18 cellular contexts compared by ENCODE assay signal in the genomic region with DNA sequence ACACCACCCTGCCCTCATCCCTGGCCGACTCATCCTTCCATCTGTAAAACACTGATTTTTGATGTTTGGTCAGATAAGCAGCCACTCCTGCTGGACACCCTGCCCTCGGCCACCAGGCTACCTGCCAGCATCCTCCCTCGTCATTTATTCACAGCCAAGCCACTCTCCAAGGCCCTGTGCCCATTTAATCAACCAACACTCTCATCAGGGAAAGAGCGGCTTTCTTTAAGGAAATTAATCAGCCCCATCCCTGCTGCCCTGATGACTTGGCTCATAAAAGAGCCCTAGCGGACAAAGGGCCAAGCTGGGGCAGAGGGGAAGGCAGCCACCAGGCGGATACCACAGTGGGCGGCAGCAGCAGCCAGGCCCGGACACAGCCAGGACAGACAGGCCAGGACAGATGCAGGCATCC. TPM values are rescaled to one million over a fixed set of nuclear protein-coding genes. Genes with fewer than 3 reads are reported as not detected.
DNase-seq lines count a peak whose midpoint lies in the region; ATAC-seq and TF ChIP-seq lines count a peak whose summit lies in the region.
"Had no signal": no experiment of that assay in that cellular context is flagged by ENCODE, and none has a peak within 500 bp of the region (broad histone marks: within the 10 kb centered on the region; RNA-seq: fewer than 3 reads in every experiment).

No MANE protein-coding gene starts in this region.

- H3K36me3 Mint-ChIP-seq in nephron (ENCODE audit: low read depth) (peaks cover 66% of the 10 kb centered on the region), Calu3 (ENCODE audit: insufficient read depth, unreplicated experiment) (no peaks in the 10 kb centered on the region)
- H3K36me3 Mint-ChIP-seq in CD4-positive, alpha-beta memory T cell: no peaks in the 10 kb centered on the region

- no peaks in the 10 kb centered on the region for H3K27me3 Mint-ChIP-seq in nephron (ENCODE audit: low read depth)
- no peaks in the 10 kb centered on the region for H3K27me3 Mint-ChIP-seq in Calu3 (ENCODE audit: unreplicated experiment)
- peaks cover 4% of the 10 kb centered on the region in 2 donors for H3K27me3 Mint-ChIP-seq in CD4-positive, alpha-beta memory T cell

- H3K4me3 ChIP-seq in CD4-positive, alpha-beta memory T cell (ENCODE audit: low read length in 2 of 2): no peak overlapping the region
- H3K4me3 ChIP-seq: GM23248, K562, PC-9 had no signal

- POLR2A ChIA-PET in CD4-positive, alpha-beta memory T cell (lab: Charles Lee; ENCODE audit: partially characterized antibody): no interaction called here

- no peaks in the 10 kb centered on the region for H3K36me3 ChIP-seq in CD4-positive, alpha-beta memory T cell (ENCODE audit: insufficient read depth, low read length)

- no peaks in the 10 kb centered on the region for H3K9me3 ChIP-seq in CD4-positive, alpha-beta memory T cell (ENCODE audit: control insufficient read depth in 1 of 2, low read length in 2 of 2)

- intact Hi-C loops in Calu3 (cut with micrococcal nuclease; ENCODE audit: unreplicated experiment): no loop called here
- intact Hi-C loops in CD4-positive, alpha-beta memory T cell (cut with micrococcal nuclease): no loop called here

- no peak overlapping the region for H3K4me3 Mint-ChIP-seq in nephron
- H3K4me3 Mint-ChIP-seq in Calu3 (ENCODE audit: low read depth, unreplicated experiment): no peak overlapping the region
- no peak overlapping the region for H3K4me3 Mint-ChIP-seq in CD4-positive, alpha-beta memory T cell

- no peaks in the 10 kb centered on the region for H3K4me1 ChIP-seq in CD4-positive, alpha-beta memory T cell (ENCODE audit: insufficient read depth, low read length)

- peaks cover 25% of the 10 kb centered on the region for H3K4me1 Mint-ChIP-seq in nephron
- H3K4me1 Mint-ChIP-seq in Calu3 (ENCODE audit: low read depth, unreplicated experiment): no peaks in the 10 kb centered on the region
- no peaks in the 10 kb centered on the region for H3K4me1 Mint-ChIP-seq in CD4-positive, alpha-beta memory T cell
- H3K4me1 Mint-ChIP-seq: CD14-positive monocyte had no signal

- 0 out of 2 replicates have a peak, but pooled peaks have one; percentile 18 for TF ChIP-seq CTCF in LNCAP (IDR thresholded peaks at IDR 0.05)
- TF ChIP-seq CTCF in nephron (IDR thresholded peaks at IDR 0.05; ENCODE audit: unreplicated experiment in 3 of 3): no peak
- TF ChIP-seq CTCF in Calu3 (IDR thresholded peaks at IDR 0.05; ENCODE audit: unreplicated experiment): no peak

- ATAC-seq in GM19035 (IDR thresholded peaks at IDR 0.05; ENCODE audit: unreplicated experiment): no peak
- no peak for ATAC-seq in GM18520 (IDR thresholded peaks at IDR 0.05; ENCODE audit: unreplicated experiment)
- ATAC-seq: K562 had no signal

- H3K9me3 Mint-ChIP-seq in nephron: peaks cover 4% of the 10 kb centered on the region
- no peaks in the 10 kb centered on the region for H3K9me3 Mint-ChIP-seq in Calu3 (ENCODE audit: low read depth, unreplicated experiment)
- H3K9me3 Mint-ChIP-seq in CD4-positive, alpha-beta memory T cell: peaks cover 0 to 4% (median 0%) of the 10 kb centered on the region in 8 donors
- H3K9me3 Mint-ChIP-seq: CD14-positive monocyte had no signal

- H3K27ac Mint-ChIP-seq in nephron (peak overlapping the region; percentile 15 to 45 (median 34)), Calu3 (ENCODE audit: unreplicated experiment) (no peak overlapping the region)
- H3K27ac Mint-ChIP-seq in CD4-positive, alpha-beta memory T cell: no peak overlapping the region

- DNase-seq in Ammon's horn (ENCODE audit: low spot score) (peak; percentile 11), astrocyte of the hippocampus (ENCODE audit: low read depth, low spot score) (peak; percentile 21), Calu3 (no peak)
- DNase-seq in CD4-positive, alpha-beta memory T cell: no peak
- DNase-seq: COR-L47, DMS53, GM23248, NCI-H1436 treated with DMSO at 0.1 percent for 48 hours, NCI-H2081, NCI-H510A, NCI-H82, PC-9 had no signal

- BruUV-seq in Calu3 (replicated peaks; lab: Mats Ljungman, UMichigan): no TSS peak

- H3K27ac ChIP-seq in CD4-positive, alpha-beta memory T cell (ENCODE audit: low read depth, low read length): no peak overlapping the region
- H3K27ac ChIP-seq: GM23248, PC-9 had no signal

- CTCF ChIA-PET in Calu3 (lab: Charles Lee): no interaction called here
- CTCF ChIA-PET in CD4-positive, alpha-beta memory T cell (lab: Charles Lee; ENCODE audit: partially characterized antibody): no interaction called here

- no peaks in the 10 kb centered on the region for H3K27me3 ChIP-seq in CD4-positive, alpha-beta memory T cell (ENCODE audit: insufficient read depth, low read length)

RNA-seq across cellular contexts. Expression of gene GOLM1, which starts 52.4 kb away (rescaled TPM):
- total RNA-seq in Calu3 (2022): 177 and 237 TPM in 2 replicates
- not detected for total RNA-seq in CD4-positive, alpha-beta memory T cell
- polyA plus RNA-seq in CD4-positive, alpha-beta memory T cell: under 1 TPM; 0.54 to 1.00 TPM

Comparison
In these comparisons a context has a peak if more than half of its experiments do, and no peak if none do; other contexts are left out.
1. DNase-seq: peak in Ammon's horn (single experiment) and astrocyte of the hippocampus (single experiment); none in Calu3 (single experiment) and CD4-positive, alpha-beta memory T cell (0 of 5).
2. H3K27ac Mint-ChIP-seq: peak in nephron (3 of 3); none in Calu3 (single experiment) and CD4-positive, alpha-beta memory T cell (0 of 7).
3. RNA of gene GOLM1, which starts 52.4 kb away (total RNA-seq): 177 to 237 TPM in Calu3; not detected in CD4-positive, alpha-beta memory T cell; every median in the first group is over 100 times any median in the second.